ENCODE assay signal across 1 cellular context in genomic region chr12:120265483-120266179, GRCh38.
TF ChIP-seq lines count a peak whose summit lies in the region.

Gene PXN, minus strand, starts transcription at chr12:120265730. Its CDS starts 101 bp downstream, at chr12:120265629.

TF ChIP-seq in K562, 482 proteins besides CTCF, POLR2A, EP300 and RAD21 (continued from another document):
- TF ChIP-seq, protein P1, sequence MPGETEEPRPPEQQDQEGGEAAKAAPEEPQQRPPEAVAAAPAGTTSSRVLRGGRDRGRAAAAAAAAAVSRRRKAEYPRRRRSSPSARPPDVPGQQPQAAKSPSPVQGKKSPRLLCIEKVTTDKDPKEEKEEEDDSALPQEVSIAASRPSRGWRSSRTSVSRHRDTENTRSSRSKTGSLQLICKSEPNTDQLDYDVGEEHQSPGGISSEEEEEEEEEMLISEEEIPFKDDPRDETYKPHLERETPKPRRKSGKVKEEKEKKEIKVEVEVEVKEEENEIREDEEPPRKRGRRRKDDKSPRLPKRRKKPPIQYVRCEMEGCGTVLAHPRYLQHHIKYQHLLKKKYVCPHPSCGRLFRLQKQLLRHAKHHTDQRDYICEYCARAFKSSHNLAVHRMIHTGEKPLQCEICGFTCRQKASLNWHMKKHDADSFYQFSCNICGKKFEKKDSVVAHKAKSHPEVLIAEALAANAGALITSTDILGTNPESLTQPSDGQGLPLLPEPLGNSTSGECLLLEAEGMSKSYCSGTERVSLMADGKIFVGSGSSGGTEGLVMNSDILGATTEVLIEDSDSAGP (CRISPR knock-in tag; IDR thresholded peaks at IDR 0.05): 0 out of 2 replicates have a peak, but pooled peaks have one; percentile 10
- TF ChIP-seq EGR1 (conservative IDR thresholded peaks at IDR 0.05): peak; percentile 87
- TF ChIP-seq KLF6 (CRISPR knock-in tag; IDR thresholded peaks at IDR 0.05; ENCODE audit: borderline replicate concordance): no peak
- TF ChIP-seq ZNF140 (CRISPR knock-in tag; IDR thresholded peaks at IDR 0.05): no peak
- TF ChIP-seq MAX (CRISPR knock-in tag; IDR thresholded peaks at IDR 0.05): peak; percentile 77
- no peak for TF ChIP-seq ZNF253 (CRISPR knock-in tag; conservative IDR thresholded peaks at IDR 0.05)
- TF ChIP-seq EP400 (IDR thresholded peaks at IDR 0.05): no peak; the same call in 1 of the 2 replicates
- no peak for TF ChIP-seq ZNF384 (IDR thresholded peaks at IDR 0.05; ENCODE audit: low read depth, low read length)
- peak; percentile 33 for TF ChIP-seq SIN3B (IDR thresholded peaks at IDR 0.05; ENCODE audit: low read depth)
- TF ChIP-seq RB1 (IDR thresholded peaks at IDR 0.05; ENCODE audit: low read depth): peak; percentile 46; the same call in 1 of the 2 replicates
- TF ChIP-seq L3MBTL2 (IDR thresholded peaks at IDR 0.05): peak; percentile 49
- TF ChIP-seq HSF4 (CRISPR knock-in tag; IDR thresholded peaks at IDR 0.05; ENCODE audit: borderline replicate concordance): no peak
- TF ChIP-seq, protein P2, sequence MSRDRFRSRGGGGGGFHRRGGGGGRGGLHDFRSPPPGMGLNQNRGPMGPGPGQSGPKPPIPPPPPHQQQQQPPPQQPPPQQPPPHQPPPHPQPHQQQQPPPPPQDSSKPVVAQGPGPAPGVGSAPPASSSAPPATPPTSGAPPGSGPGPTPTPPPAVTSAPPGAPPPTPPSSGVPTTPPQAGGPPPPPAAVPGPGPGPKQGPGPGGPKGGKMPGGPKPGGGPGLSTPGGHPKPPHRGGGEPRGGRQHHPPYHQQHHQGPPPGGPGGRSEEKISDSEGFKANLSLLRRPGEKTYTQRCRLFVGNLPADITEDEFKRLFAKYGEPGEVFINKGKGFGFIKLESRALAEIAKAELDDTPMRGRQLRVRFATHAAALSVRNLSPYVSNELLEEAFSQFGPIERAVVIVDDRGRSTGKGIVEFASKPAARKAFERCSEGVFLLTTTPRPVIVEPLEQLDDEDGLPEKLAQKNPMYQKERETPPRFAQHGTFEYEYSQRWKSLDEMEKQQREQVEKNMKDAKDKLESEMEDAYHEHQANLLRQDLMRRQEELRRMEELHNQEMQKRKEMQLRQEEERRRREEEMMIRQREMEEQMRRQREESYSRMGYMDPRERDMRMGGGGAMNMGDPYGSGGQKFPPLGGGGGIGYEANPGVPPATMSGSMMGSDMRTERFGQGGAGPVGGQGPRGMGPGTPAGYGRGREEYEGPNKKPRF (IDR thresholded peaks at IDR 0.05; ENCODE audit: low read depth, low read length): no peak
- TF ChIP-seq HDAC8 (tag; IDR thresholded peaks at IDR 0.05): no peak
- TF ChIP-seq NR2C2 (CRISPR knock-in tag; IDR thresholded peaks at IDR 0.05): no peak
- TF ChIP-seq NR2C2 (tag; IDR thresholded peaks at IDR 0.05): peak; percentile 74; the same call in 1 of the 2 replicates
- TF ChIP-seq RBFOX2 (IDR thresholded peaks at IDR 0.05; ENCODE audit: low read depth, low read length): peak; percentile 72
- peak; percentile 13 for TF ChIP-seq SAP30 (IDR thresholded peaks at IDR 0.05; ENCODE audit: borderline replicate concordance, insufficient read depth, low read depth, low read length, poor library complexity, severe bottlenecking)
- TF ChIP-seq, protein P3, sequence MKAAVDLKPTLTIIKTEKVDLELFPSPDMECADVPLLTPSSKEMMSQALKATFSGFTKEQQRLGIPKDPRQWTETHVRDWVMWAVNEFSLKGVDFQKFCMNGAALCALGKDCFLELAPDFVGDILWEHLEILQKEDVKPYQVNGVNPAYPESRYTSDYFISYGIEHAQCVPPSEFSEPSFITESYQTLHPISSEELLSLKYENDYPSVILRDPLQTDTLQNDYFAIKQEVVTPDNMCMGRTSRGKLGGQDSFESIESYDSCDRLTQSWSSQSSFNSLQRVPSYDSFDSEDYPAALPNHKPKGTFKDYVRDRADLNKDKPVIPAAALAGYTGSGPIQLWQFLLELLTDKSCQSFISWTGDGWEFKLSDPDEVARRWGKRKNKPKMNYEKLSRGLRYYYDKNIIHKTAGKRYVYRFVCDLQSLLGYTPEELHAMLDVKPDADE (conservative IDR thresholded peaks at IDR 0.05; ENCODE audit: control insufficient read depth, low read depth, low read length): 0 out of 2 replicates have a peak, but pooled peaks have one; percentile 62
- TF ChIP-seq DDX20 (tag; IDR thresholded peaks at IDR 0.05; ENCODE audit: low read depth): no peak
- peak; percentile 42; the same call in 1 of the 2 replicates for TF ChIP-seq ARID2 (IDR thresholded peaks at IDR 0.05)
- TF ChIP-seq, protein P4, sequence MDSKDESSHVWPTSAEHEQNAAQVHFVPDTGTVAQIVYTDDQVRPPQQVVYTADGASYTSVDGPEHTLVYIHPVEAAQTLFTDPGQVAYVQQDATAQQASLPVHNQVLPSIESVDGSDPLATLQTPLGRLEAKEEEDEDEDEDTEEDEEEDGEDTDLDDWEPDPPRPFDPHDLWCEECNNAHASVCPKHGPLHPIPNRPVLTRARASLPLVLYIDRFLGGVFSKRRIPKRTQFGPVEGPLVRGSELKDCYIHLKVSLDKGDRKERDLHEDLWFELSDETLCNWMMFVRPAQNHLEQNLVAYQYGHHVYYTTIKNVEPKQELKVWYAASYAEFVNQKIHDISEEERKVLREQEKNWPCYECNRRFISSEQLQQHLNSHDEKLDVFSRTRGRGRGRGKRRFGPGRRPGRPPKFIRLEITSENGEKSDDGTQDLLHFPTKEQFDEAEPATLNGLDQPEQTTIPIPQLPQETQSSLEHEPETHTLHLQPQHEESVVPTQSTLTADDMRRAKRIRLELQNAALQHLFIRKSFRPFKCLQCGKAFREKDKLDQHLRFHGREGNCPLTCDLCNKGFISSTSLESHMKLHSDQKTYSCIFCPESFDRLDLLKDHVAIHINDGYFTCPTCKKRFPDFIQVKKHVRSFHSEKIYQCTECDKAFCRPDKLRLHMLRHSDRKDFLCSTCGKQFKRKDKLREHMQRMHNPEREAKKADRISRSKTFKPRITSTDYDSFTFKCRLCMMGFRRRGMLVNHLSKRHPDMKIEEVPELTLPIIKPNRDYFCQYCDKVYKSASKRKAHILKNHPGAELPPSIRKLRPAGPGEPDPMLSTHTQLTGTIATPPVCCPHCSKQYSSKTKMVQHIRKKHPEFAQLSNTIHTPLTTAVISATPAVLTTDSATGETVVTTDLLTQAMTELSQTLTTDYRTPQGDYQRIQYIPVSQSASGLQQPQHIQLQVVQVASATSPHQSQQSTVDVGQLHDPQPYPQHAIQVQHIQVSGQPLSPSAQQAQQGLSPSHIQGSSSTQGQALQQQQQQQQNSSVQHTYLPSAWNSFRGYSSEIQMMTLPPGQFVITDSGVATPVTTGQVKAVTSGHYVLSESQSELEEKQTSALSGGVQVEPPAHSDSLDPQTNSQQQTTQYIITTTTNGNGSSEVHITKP (IDR thresholded peaks at IDR 0.05; ENCODE audit: partially characterized antibody): no peak
- TF ChIP-seq NFATC3 (IDR thresholded peaks at IDR 0.05): no peak
- no peak for TF ChIP-seq MED1 (CRISPR knock-in tag; IDR thresholded peaks at IDR 0.05; ENCODE audit: borderline replicate concordance)
- TF ChIP-seq RBM17 (IDR thresholded peaks at IDR 0.05; ENCODE audit: borderline replicate concordance, low read depth, low read length): no peak
- TF ChIP-seq ZNF263 (CRISPR knock-in tag; IDR thresholded peaks at IDR 0.05; ENCODE audit: borderline replicate concordance): peak; percentile 36; the same call in 1 of the 2 replicates
- TF ChIP-seq SRF (CRISPR knock-in tag; IDR thresholded peaks at IDR 0.05): no peak
- 0 out of 2 replicates have a peak, but pooled peaks have one; percentile 23 for TF ChIP-seq HDAC2 (IDR thresholded peaks at IDR 0.05)
- TF ChIP-seq HMG20A (CRISPR knock-in tag; conservative IDR thresholded peaks at IDR 0.05): no peak
- peak; percentile 64 for TF ChIP-seq MYC (IDR thresholded peaks at IDR 0.05; ENCODE audit: low read depth, low read length)
- no peak for TF ChIP-seq MYC (CRISPR knock-in tag; IDR thresholded peaks at IDR 0.05; ENCODE audit: borderline replicate concordance, low read depth)
- TF ChIP-seq, protein P5, sequence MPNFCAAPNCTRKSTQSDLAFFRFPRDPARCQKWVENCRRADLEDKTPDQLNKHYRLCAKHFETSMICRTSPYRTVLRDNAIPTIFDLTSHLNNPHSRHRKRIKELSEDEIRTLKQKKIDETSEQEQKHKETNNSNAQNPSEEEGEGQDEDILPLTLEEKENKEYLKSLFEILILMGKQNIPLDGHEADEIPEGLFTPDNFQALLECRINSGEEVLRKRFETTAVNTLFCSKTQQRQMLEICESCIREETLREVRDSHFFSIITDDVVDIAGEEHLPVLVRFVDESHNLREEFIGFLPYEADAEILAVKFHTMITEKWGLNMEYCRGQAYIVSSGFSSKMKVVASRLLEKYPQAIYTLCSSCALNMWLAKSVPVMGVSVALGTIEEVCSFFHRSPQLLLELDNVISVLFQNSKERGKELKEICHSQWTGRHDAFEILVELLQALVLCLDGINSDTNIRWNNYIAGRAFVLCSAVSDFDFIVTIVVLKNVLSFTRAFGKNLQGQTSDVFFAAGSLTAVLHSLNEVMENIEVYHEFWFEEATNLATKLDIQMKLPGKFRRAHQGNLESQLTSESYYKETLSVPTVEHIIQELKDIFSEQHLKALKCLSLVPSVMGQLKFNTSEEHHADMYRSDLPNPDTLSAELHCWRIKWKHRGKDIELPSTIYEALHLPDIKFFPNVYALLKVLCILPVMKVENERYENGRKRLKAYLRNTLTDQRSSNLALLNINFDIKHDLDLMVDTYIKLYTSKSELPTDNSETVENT (CRISPR knock-in tag; IDR thresholded peaks at IDR 0.05): peak; percentile 23; the same call in 1 of the 2 replicates
- TF ChIP-seq HOXB6 (CRISPR knock-in tag; IDR thresholded peaks at IDR 0.05; ENCODE audit: borderline replicate concordance): no peak
- TF ChIP-seq ZKSCAN8 (CRISPR knock-in tag; IDR thresholded peaks at IDR 0.05): no peak
- no peak for TF ChIP-seq CEBPG (CRISPR knock-in tag; IDR thresholded peaks at IDR 0.05)
- TF ChIP-seq CEBPG (tag; conservative IDR thresholded peaks at IDR 0.05 in 1 of 2, IDR thresholded peaks at IDR 0.05 in 1 of 2): no peak
- TF ChIP-seq NCOA1 (IDR thresholded peaks at IDR 0.05; ENCODE audit: low read depth): no peak
- TF ChIP-seq TCF3 (CRISPR knock-in tag; IDR thresholded peaks at IDR 0.05): peak; percentile 22; the same call in 1 of the 2 replicates
- no peak for TF ChIP-seq FOXA1 (IDR thresholded peaks at IDR 0.05; ENCODE audit: borderline replicate concordance)
- peak; percentile 60 for TF ChIP-seq RBBP5 (IDR thresholded peaks at IDR 0.05; ENCODE audit: borderline replicate concordance, insufficient read depth, low read length, poor library complexity, severe bottlenecking)
- peak; percentile 68 for TF ChIP-seq CXXC5 (CRISPR knock-in tag; IDR thresholded peaks at IDR 0.05)
- TF ChIP-seq, protein P6, sequence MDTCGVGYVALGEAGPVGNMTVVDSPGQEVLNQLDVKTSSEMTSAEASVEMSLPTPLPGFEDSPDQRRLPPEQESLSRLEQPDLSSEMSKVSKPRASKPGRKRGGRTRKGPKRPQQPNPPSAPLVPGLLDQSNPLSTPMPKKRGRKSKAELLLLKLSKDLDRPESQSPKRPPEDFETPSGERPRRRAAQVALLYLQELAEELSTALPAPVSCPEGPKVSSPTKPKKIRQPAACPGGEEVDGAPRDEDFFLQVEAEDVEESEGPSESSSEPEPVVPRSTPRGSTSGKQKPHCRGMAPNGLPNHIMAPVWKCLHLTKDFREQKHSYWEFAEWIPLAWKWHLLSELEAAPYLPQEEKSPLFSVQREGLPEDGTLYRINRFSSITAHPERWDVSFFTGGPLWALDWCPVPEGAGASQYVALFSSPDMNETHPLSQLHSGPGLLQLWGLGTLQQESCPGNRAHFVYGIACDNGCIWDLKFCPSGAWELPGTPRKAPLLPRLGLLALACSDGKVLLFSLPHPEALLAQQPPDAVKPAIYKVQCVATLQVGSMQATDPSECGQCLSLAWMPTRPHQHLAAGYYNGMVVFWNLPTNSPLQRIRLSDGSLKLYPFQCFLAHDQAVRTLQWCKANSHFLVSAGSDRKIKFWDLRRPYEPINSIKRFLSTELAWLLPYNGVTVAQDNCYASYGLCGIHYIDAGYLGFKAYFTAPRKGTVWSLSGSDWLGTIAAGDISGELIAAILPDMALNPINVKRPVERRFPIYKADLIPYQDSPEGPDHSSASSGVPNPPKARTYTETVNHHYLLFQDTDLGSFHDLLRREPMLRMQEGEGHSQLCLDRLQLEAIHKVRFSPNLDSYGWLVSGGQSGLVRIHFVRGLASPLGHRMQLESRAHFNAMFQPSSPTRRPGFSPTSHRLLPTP (IDR thresholded peaks at IDR 0.05; ENCODE audit: borderline replicate concordance, extremely low read depth, insufficient read length): no peak
- no peak for TF ChIP-seq RHOXF2B (CRISPR knock-in tag; conservative IDR thresholded peaks at IDR 0.05)
- TF ChIP-seq POLR2AphosphoS5 (IDR thresholded peaks at IDR 0.05; ENCODE audit: control insufficient read depth, insufficient read depth, low read depth, low read length): 0 out of 2 replicates have a peak, but pooled peaks have one; percentile 28
- TF ChIP-seq PHB (CRISPR knock-in tag; IDR thresholded peaks at IDR 0.05): no peak
